1 cellular context compared by ENCODE assay signal in the genomic region with DNA sequence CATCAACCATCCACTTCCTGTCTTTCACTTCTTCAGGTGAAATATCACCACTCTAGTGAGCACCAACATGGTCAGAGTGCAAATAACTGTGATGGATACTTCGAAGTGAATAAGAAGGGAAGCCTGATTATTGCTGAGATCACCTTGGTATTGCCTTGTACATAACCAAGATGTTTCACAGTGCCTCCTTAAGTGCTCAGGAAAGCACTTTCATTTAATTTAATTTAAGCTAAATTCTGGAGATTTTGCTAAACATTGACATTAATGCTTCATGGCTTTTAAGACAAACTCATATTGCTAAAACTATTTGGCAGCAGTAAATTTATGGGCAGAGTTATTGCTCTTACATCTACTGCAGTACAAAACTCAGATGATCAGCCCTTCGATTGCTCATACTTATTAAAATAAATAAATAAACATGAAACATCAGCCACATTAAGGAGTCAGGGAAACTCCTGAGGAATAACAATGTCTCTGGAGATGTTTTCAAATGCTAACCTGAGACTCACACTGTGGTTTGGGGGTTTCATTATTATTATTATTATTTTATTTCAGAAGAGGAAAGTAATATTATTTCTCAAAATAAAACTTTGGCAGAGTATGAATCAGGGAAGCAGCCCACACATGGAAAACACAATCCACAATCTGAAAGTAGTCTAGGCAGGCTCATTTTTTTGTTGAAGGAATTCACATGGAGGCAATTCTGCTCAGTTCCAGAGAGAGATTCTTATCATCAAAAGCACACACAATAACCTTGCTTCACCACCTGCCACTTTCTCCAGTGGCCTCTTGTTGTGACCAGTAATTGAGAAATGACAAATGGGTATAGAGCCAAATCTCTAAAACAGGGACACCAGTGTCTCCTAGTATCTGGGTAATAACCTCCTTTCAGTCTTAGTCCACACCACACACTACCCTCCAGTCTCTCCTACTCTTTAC.
TF ChIP-seq lines count a peak whose summit lies in the region.

No MANE protein-coding gene starts in this region.

TF ChIP-seq in GM23338, 12 proteins besides CTCF, POLR2A, EP300 and RAD21:
- TF ChIP-seq EZH2 (IDR thresholded peaks at IDR 0.05; ENCODE audit: low read depth, unreplicated experiment), result no peak
- TF ChIP-seq CREB1 (CRISPR knock-in tag; IDR thresholded peaks at IDR 0.05; ENCODE audit: low read depth), result no peak
- no peak for TF ChIP-seq JUNB (IDR thresholded peaks at IDR 0.05; ENCODE audit: unreplicated experiment)
- no peak for TF ChIP-seq STAT1 (IDR thresholded peaks at IDR 0.05; ENCODE audit: unreplicated experiment)
- no peak for TF ChIP-seq NANOG (IDR thresholded peaks at IDR 0.05; ENCODE audit: borderline replicate concordance)
- TF ChIP-seq ZNF331 (CRISPR knock-in tag; IDR thresholded peaks at IDR 0.05; ENCODE audit: low read depth), result no peak
- TF ChIP-seq ZNF462 (CRISPR knock-in tag; IDR thresholded peaks at IDR 0.05), result no peak
- TF ChIP-seq ZNF114 (CRISPR knock-in tag; IDR thresholded peaks at IDR 0.05), result no peak
- TF ChIP-seq, protein P1, sequence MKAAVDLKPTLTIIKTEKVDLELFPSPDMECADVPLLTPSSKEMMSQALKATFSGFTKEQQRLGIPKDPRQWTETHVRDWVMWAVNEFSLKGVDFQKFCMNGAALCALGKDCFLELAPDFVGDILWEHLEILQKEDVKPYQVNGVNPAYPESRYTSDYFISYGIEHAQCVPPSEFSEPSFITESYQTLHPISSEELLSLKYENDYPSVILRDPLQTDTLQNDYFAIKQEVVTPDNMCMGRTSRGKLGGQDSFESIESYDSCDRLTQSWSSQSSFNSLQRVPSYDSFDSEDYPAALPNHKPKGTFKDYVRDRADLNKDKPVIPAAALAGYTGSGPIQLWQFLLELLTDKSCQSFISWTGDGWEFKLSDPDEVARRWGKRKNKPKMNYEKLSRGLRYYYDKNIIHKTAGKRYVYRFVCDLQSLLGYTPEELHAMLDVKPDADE (IDR thresholded peaks at IDR 0.05), result no peak
- TF ChIP-seq POLR2AphosphoS5 (IDR thresholded peaks at IDR 0.05; ENCODE audit: low read depth), result no peak
- TF ChIP-seq, protein P2, sequence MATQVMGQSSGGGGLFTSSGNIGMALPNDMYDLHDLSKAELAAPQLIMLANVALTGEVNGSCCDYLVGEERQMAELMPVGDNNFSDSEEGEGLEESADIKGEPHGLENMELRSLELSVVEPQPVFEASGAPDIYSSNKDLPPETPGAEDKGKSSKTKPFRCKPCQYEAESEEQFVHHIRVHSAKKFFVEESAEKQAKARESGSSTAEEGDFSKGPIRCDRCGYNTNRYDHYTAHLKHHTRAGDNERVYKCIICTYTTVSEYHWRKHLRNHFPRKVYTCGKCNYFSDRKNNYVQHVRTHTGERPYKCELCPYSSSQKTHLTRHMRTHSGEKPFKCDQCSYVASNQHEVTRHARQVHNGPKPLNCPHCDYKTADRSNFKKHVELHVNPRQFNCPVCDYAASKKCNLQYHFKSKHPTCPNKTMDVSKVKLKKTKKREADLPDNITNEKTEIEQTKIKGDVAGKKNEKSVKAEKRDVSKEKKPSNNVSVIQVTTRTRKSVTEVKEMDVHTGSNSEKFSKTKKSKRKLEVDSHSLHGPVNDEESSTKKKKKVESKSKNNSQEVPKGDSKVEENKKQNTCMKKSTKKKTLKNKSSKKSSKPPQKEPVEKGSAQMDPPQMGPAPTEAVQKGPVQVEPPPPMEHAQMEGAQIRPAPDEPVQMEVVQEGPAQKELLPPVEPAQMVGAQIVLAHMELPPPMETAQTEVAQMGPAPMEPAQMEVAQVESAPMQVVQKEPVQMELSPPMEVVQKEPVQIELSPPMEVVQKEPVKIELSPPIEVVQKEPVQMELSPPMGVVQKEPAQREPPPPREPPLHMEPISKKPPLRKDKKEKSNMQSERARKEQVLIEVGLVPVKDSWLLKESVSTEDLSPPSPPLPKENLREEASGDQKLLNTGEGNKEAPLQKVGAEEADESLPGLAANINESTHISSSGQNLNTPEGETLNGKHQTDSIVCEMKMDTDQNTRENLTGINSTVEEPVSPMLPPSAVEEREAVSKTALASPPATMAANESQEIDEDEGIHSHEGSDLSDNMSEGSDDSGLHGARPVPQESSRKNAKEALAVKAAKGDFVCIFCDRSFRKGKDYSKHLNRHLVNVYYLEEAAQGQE (IDR thresholded peaks at IDR 0.05; ENCODE audit: unreplicated experiment), result no peak
- TF ChIP-seq EZH2phosphoT487 (IDR thresholded peaks at IDR 0.05; ENCODE audit: unreplicated experiment), result no peak
